13 cellular contexts compared by ENCODE assay signal in genomic region chr1:184900507-184900906, GRCh38.
"Had no signal": no experiment of that assay in that cellular context is flagged by ENCODE, and none has a peak within 500 bp of the region (broad histone marks: within the 10 kb centered on the region; RNA-seq: fewer than 3 reads in every experiment).

No MANE protein-coding gene starts in this region.

- H3K36me3 Mint-ChIP-seq: naive thymus-derived CD8-positive, alpha-beta T cell had no signal

- FAIRE-seq: colon, endothelial cell of umbilical vein, frontal cortex had no signal

- H3K4me3 Mint-ChIP-seq: activated CD4-positive, alpha-beta memory T cell treated with anti-CD3 and anti-CD28 coated beads, Interleukin-2, amount 10 ng/mL, durations not matched to agents 7 days and 5 days; activated CD4-positive, alpha-beta T cell treated with anti-CD3 and anti-CD28 coated beads for 36 hours; naive thymus-derived CD8-positive, alpha-beta T cell had no signal

- H3K27ac Mint-ChIP-seq: activated CD4-positive, alpha-beta memory T cell treated with anti-CD3 and anti-CD28 coated beads, Interleukin-2, amount 10 ng/mL, durations not matched to agents 7 days and 5 days; activated CD4-positive, alpha-beta T cell treated with anti-CD3 and anti-CD28 coated beads for 36 hours; naive thymus-derived CD8-positive, alpha-beta T cell; progenitor cell of endocrine pancreas had no signal

- DNase-seq: activated CD4-positive, alpha-beta memory T cell treated with anti-CD3 and anti-CD28 coated beads, Interleukin-2, amount 10 ng/mL, durations not matched to agents 7 days and 5 days; activated CD4-positive, alpha-beta T cell treated with anti-CD3 and anti-CD28 coated beads for 36 hours; activated T-cell treated with anti-CD3 and anti-CD28 coated beads, Interleukin-2, amount 50 U/mL, for 48 hours; left colon; mammary epithelial cell; naive thymus-derived CD8-positive, alpha-beta T cell; nucleus accumbens; stimulated activated naive CD4-positive, alpha-beta T cell treated with Interleukin-2 at 50 U/mL for 16 hours; T1000 had no signal

- H3K27me3 Mint-ChIP-seq: activated CD4-positive, alpha-beta memory T cell treated with anti-CD3 and anti-CD28 coated beads, Interleukin-2, amount 10 ng/mL, durations not matched to agents 7 days and 5 days; activated CD4-positive, alpha-beta T cell treated with anti-CD3 and anti-CD28 coated beads for 36 hours had no signal
